ENCODE assay signal across 9 cellular contexts in genomic region chr5:43036856-43037711, GRCh38. TPM values are rescaled to one million over a fixed set of nuclear protein-coding genes. Genes with fewer than 3 reads are reported as not detected.
A peak's percentile ranks its signal among the peaks of the same experiment; 100 is the strongest.
DNase-seq lines count a peak whose midpoint lies in the region; ATAC-seq and TF ChIP-seq lines count a peak whose summit lies in the region.
"Had no signal": no experiment of that assay in that cellular context is flagged by ENCODE, and none has a peak within 500 bp of the region (broad histone marks: within the 10 kb centered on the region; RNA-seq: fewer than 3 reads in every experiment).

No MANE protein-coding gene starts in this region.

- H3K27me3 Mint-ChIP-seq in activated naive CD4-positive, alpha-beta T cell treated with anti-CD3 and anti-CD28 coated beads, Interleukin-2, amount 50 U/mL, for 24 hours: no peaks in the 10 kb centered on the region
- H3K27me3 Mint-ChIP-seq in chondrocyte (ENCODE audit: low read depth): no peaks in the 10 kb centered on the region
- H3K27me3 Mint-ChIP-seq in type B pancreatic cell: peaks cover 94% of the 10 kb centered on the region

- H3K27ac Mint-ChIP-seq in activated naive CD4-positive, alpha-beta T cell treated with anti-CD3 and anti-CD28 coated beads, Interleukin-2, amount 50 U/mL, for 24 hours: peak overlapping the region; percentile 95
- peak overlapping the region; percentile 90 for H3K27ac Mint-ChIP-seq in chondrocyte (ENCODE audit: unreplicated experiment)
- H3K27ac Mint-ChIP-seq in type B pancreatic cell: no peak overlapping the region

- H3K9me3 ChIP-seq in lower lobe of right lung: no peaks in the 10 kb centered on the region

- peaks cover 44% of the 10 kb centered on the region for H3K4me1 Mint-ChIP-seq in activated naive CD4-positive, alpha-beta T cell treated with anti-CD3 and anti-CD28 coated beads, Interleukin-2, amount 50 U/mL, for 24 hours
- H3K4me1 Mint-ChIP-seq in chondrocyte (ENCODE audit: low read depth) (peaks cover 49% of the 10 kb centered on the region), type B pancreatic cell (ENCODE audit: unreplicated experiment) (peaks cover 19% of the 10 kb centered on the region)

- ATAC-seq in lower lobe of right lung (no peak), HG02981 (IDR thresholded peaks at IDR 0.05; ENCODE audit: unreplicated experiment) (no peak), GM21825 (IDR thresholded peaks at IDR 0.05; ENCODE audit: unreplicated experiment) (no peak)

- H3K4me1 ChIP-seq in lower lobe of right lung: peaks cover 22% of the 10 kb centered on the region

- H3K27ac ChIP-seq in lower lobe of right lung: peak overlapping the region; percentile 83
- H3K27ac ChIP-seq: SJCRH30 had no signal

- H3K4me3 Mint-ChIP-seq in activated naive CD4-positive, alpha-beta T cell treated with anti-CD3 and anti-CD28 coated beads, Interleukin-2, amount 50 U/mL, for 24 hours: peak overlapping the region; percentile 99
- H3K4me3 Mint-ChIP-seq in chondrocyte (ENCODE audit: unreplicated experiment) (peak overlapping the region; percentile 56), type B pancreatic cell (peak overlapping the region; percentile 66)

- no peak for DNase-seq in activated naive CD4-positive, alpha-beta T cell treated with Interleukin-2 at 50 U/mL for 16 hours
- DNase-seq in chondrocyte (ENCODE audit: low spot score): no peak
- DNase-seq in lower lobe of right lung: no peak
- no peak for DNase-seq in type B pancreatic cell (ENCODE audit: extremely low spot score, unreplicated experiment)
- DNase-seq in AG20443 (ENCODE audit: low spot score): no peak
- DNase-seq: SJCRH30 had no signal

- TF ChIP-seq CTCF in chondrocyte (IDR thresholded peaks at IDR 0.05) (no peak), lower lobe of right lung (IDR thresholded peaks at IDR 0.05) (no peak), type B pancreatic cell (conservative IDR thresholded peaks at IDR 0.05) (no peak)

- peaks cover 30% of the 10 kb centered on the region for H3K27me3 ChIP-seq in lower lobe of right lung (ENCODE audit: low read depth)
- H3K27me3 ChIP-seq: SJCRH30 had no signal

- no peaks in the 10 kb centered on the region for H3K36me3 Mint-ChIP-seq in activated naive CD4-positive, alpha-beta T cell treated with anti-CD3 and anti-CD28 coated beads, Interleukin-2, amount 50 U/mL, for 24 hours
- H3K36me3 Mint-ChIP-seq in chondrocyte (ENCODE audit: low read depth): no peaks in the 10 kb centered on the region
- no peaks in the 10 kb centered on the region for H3K36me3 Mint-ChIP-seq in type B pancreatic cell

- H3K36me3 ChIP-seq in lower lobe of right lung: no peaks in the 10 kb centered on the region
- H3K36me3 ChIP-seq: SJCRH30 had no signal

- intact Hi-C loops in lower lobe of right lung (cut with DNase I): no loop called here

- no peaks in the 10 kb centered on the region for H3K9me3 Mint-ChIP-seq in activated naive CD4-positive, alpha-beta T cell treated with anti-CD3 and anti-CD28 coated beads, Interleukin-2, amount 50 U/mL, for 24 hours
- H3K9me3 Mint-ChIP-seq in chondrocyte (ENCODE audit: low read depth): no peaks in the 10 kb centered on the region
- H3K9me3 Mint-ChIP-seq in type B pancreatic cell: no peaks in the 10 kb centered on the region

- H3K4me3 ChIP-seq in lower lobe of right lung: peak overlapping the region; percentile 66
- H3K4me3 ChIP-seq: SJCRH30 had no signal

RNA-seq across cellular contexts. Expression of gene ANXA2R, which starts 3.0 kb away (rescaled TPM):
- total RNA-seq in chondrocyte (1.2 to 3.5 TPM (median 1.7 TPM) in 3 replicates), lower lobe of right lung (4.4 TPM), type B pancreatic cell (ENCODE audit: low replicate concordance) (0.34 and 0.74 TPM in 2 replicates)
